16 cellular contexts compared by ENCODE assay signal in genomic region chr14:88852632-88853031, GRCh38. TPM values are rescaled to one million over a fixed set of nuclear protein-coding genes. Genes with fewer than 3 reads are reported as not detected.
DNase-seq lines count a peak whose midpoint lies in the region; ATAC-seq and TF ChIP-seq lines count a peak whose summit lies in the region.
"Had no signal": no experiment of that assay in that cellular context is flagged by ENCODE, and none has a peak within 500 bp of the region (broad histone marks: within the 10 kb centered on the region; RNA-seq: fewer than 3 reads in every experiment).

No MANE protein-coding gene starts in this region.

- no CpG with 5 or more reads among the region's 1 CpG for WGBS in IMR-90 (ENCODE audit: extremely low coverage in 2 of 2, insufficient read length in 1 of 2), 2 experiments
- WGBS in SK-N-SH (ENCODE audit: low lambda C conversion rate) = 8% methylated on average over 1 of the region's 1 CpG
- no CpG with 5 or more reads among the region's 1 CpG for WGBS in neuronal stem cell (ENCODE audit: extremely low coverage in 2 of 2, insufficient read length in 2 of 2, insufficient replicate concordance in 1 of 2), 2 donors

- H4K20me1 ChIP-seq in IMR-90 (ENCODE audit: insufficient read depth, low read length) (peaks cover 3% of the 10 kb centered on the region; the same call in 1 of the 2 replicates), SK-N-SH (ENCODE audit: insufficient read depth) (no peaks in the 10 kb centered on the region), neural progenitor cell (ENCODE audit: low read depth) (no peaks in the 10 kb centered on the region)
- H4K20me1 ChIP-seq: BLaER1 had no signal

- H4K5ac ChIP-seq in IMR-90 (ENCODE audit: low read depth, low read length) = no peak overlapping the region; the same call in 1 of the 2 replicates

- no peak overlapping the region for H2AK9ac ChIP-seq in IMR-90 (replicated peaks; ENCODE audit: low read depth, low read length, poor library complexity)

- no peaks in the 10 kb centered on the region for H3K27me3 Mint-ChIP-seq in neural progenitor cell (ENCODE audit: insufficient read depth, low read depth)
- H3K27me3 Mint-ChIP-seq: CD8-positive, alpha-beta memory T cell had no signal

- peaks cover 5% of the 10 kb centered on the region for H3K36me3 Mint-ChIP-seq in neural progenitor cell

- no peak for ATAC-seq in IMR-90 (ENCODE audit: low read depth)
- no peak for ATAC-seq in lower lobe of right lung
- ATAC-seq: K562 had no signal

- peaks cover 9% of the 10 kb centered on the region for H3K4me1 ChIP-seq in IMR-90 (ENCODE audit: control insufficient read depth, insufficient read depth, low read length)
- peaks cover 0 to 42% of the 10 kb centered on the region in 2 experiments; a peak in 2 of 4 replicates for H3K4me1 ChIP-seq in SK-N-SH (ENCODE audit: control insufficient read depth in 1 of 2, insufficient read depth in 2 of 2, low read depth in 1 of 2, low read length in 1 of 2)
- peaks cover 17% of the 10 kb centered on the region for H3K4me1 ChIP-seq in neural progenitor cell
- H3K4me1 ChIP-seq in neuronal stem cell (ENCODE audit: control insufficient read depth in 2 of 2, insufficient read depth in 1 of 2, low read depth in 1 of 2, low read length in 2 of 2) = no peaks in the 10 kb centered on the region
- no peaks in the 10 kb centered on the region for H3K4me1 ChIP-seq in lower lobe of right lung
- H3K4me1 ChIP-seq: BLaER1 had no signal

- H2AK5ac ChIP-seq in IMR-90 (ENCODE audit: low read depth, low read length) = peak overlapping the region; percentile 61; the same call in 1 of the 2 replicates
- no peak overlapping the region for H2AK5ac ChIP-seq in neuronal stem cell (ENCODE audit: low read depth, low read length)

- H2BK120ac ChIP-seq in IMR-90 (ENCODE audit: low read depth, low read length) (peak overlapping the region; percentile 68), neuronal stem cell (ENCODE audit: low read depth, low read length) (no peak overlapping the region)

- H3K79me2 ChIP-seq in SK-N-SH (ENCODE audit: insufficient read depth) (no peaks in the 10 kb centered on the region), neural progenitor cell (ENCODE audit: low read depth) (no peaks in the 10 kb centered on the region)

- BruUV-seq in IMR-90 (replicated peaks; lab: Mats Ljungman, UMichigan) = no TSS peak

- POLR2A ChIA-PET in IMR-90 (lab: Charles Lee; ENCODE audit: unreplicated experiment) (no interaction called here), SK-N-SH (lab: Yijun Ruan, JAX) (interaction anchor here (1.4 to 5.5 kb wide), 4 partner anchors 26 to 133 kb away, joined by 7 to 87 read pairs (median 12); partner anchors contain the start of gene TTC8)

- H3K4me3 Mint-ChIP-seq in neural progenitor cell = no peak overlapping the region
- H3K4me3 Mint-ChIP-seq: CD8-positive, alpha-beta memory T cell had no signal

- H3K9me3 ChIP-seq in IMR-90 (ENCODE audit: control insufficient read depth, insufficient read depth, low read length) (no peaks in the 10 kb centered on the region), SK-N-SH (no peaks in the 10 kb centered on the region), neural progenitor cell (ENCODE audit: low read depth) (no peaks in the 10 kb centered on the region), neuronal stem cell (replicated peaks in 1 of 2; ENCODE audit: control insufficient read depth in 2 of 2, insufficient read depth in 1 of 2, low read depth in 1 of 2, low read length in 2 of 2) (no peaks in the 10 kb centered on the region), lower lobe of right lung (no peaks in the 10 kb centered on the region)
- H3K9me3 ChIP-seq: BLaER1 had no signal

- H2BK20ac ChIP-seq in IMR-90 (ENCODE audit: low read depth, low read length) = peak overlapping the region; percentile 51; the same call in 1 of the 2 replicates

- H3K79me1 ChIP-seq in IMR-90 (ENCODE audit: low read depth in 1 of 2, low read length in 2 of 2) (peaks cover 0 to 18% of the 10 kb centered on the region in 2 experiments; a peak in 3 of 4 replicates), neuronal stem cell (ENCODE audit: low read depth, low read length) (no peaks in the 10 kb centered on the region)

- in situ Hi-C loops in IMR-90 (cut with MboI; ENCODE audit: low sequenced_read_pairs) = no loop called here

- no peak overlapping the region for H4K91ac ChIP-seq in IMR-90 (ENCODE audit: insufficient read depth, low read depth, low read length)
- H4K91ac ChIP-seq in neuronal stem cell (ENCODE audit: low read depth, low read length, poor library complexity) = no peak overlapping the region

- H2BK12ac ChIP-seq in neuronal stem cell (ENCODE audit: low read length) = no peak overlapping the region

- H3K9me3 Mint-ChIP-seq in neural progenitor cell = no peaks in the 10 kb centered on the region

- H3K18ac ChIP-seq in IMR-90 (ENCODE audit: low read depth, low read length) (peak overlapping the region; percentile 45; the same call in 1 of the 2 replicates), neuronal stem cell (ENCODE audit: low read length) (no peak overlapping the region)

- peaks cover 8% of the 10 kb centered on the region for H3K36me3 ChIP-seq in IMR-90 (ENCODE audit: control insufficient read depth, insufficient read depth, low read length)
- peaks cover 29 to 37% of the 10 kb centered on the region in 2 experiments for H3K36me3 ChIP-seq in SK-N-SH (replicated peaks in 1 of 2; ENCODE audit: control insufficient read depth in 1 of 2, insufficient read depth in 2 of 2, low read length in 1 of 2)
- no peaks in the 10 kb centered on the region for H3K36me3 ChIP-seq in neural progenitor cell
- peaks cover 0 to 41% of the 10 kb centered on the region in 2 donors for H3K36me3 ChIP-seq in neuronal stem cell (replicated peaks in 1 of 2; ENCODE audit: control insufficient read depth in 2 of 2, insufficient read depth in 2 of 2, low read length in 2 of 2)
- peaks cover 14% of the 10 kb centered on the region for H3K36me3 ChIP-seq in lower lobe of right lung
- H3K36me3 ChIP-seq: BLaER1 had no signal

- H3K4ac ChIP-seq in IMR-90 (ENCODE audit: low read depth, low read length) (peak overlapping the region; percentile 60; the same call in 1 of the 2 replicates), neuronal stem cell (ENCODE audit: low read length) (no peak overlapping the region)

- H3K23ac ChIP-seq in IMR-90 (ENCODE audit: low read depth, low read length) (no peak overlapping the region), neuronal stem cell (ENCODE audit: low read depth, low read length, poor library complexity) (no peak overlapping the region)

- H3K9me2 ChIP-seq in SK-N-SH = no peaks in the 10 kb centered on the region

- H2AFZ ChIP-seq in IMR-90 (replicated peaks; ENCODE audit: low read length, poor library complexity) = no peak overlapping the region
- no peak overlapping the region for H2AFZ ChIP-seq in SK-N-SH (ENCODE audit: low read depth)
- no peak overlapping the region for H2AFZ ChIP-seq in neural progenitor cell (replicated peaks)
- no peak overlapping the region for H2AFZ ChIP-seq in neuronal stem cell (ENCODE audit: low read length)

- peak overlapping the region; percentile 73 for H3K27ac Mint-ChIP-seq in neural progenitor cell

- peak in 1 of 2 experiments; percentile 96; a peak in 2 of 4 replicates for TF ChIP-seq EP300 in SK-N-SH (IDR thresholded peaks at IDR 0.05; ENCODE audit: borderline replicate concordance in 1 of 2, low read depth in 1 of 2, low read length in 1 of 2)

- H3K27me3 ChIP-seq in IMR-90 (ENCODE audit: control insufficient read depth, insufficient read depth, low read length) (no peaks in the 10 kb centered on the region), SK-N-SH (ENCODE audit: insufficient read depth) (no peaks in the 10 kb centered on the region), neural progenitor cell (no peaks in the 10 kb centered on the region), neuronal stem cell (ENCODE audit: control insufficient read depth in 3 of 3, insufficient read depth in 3 of 3, low read depth in 1 of 3, low read length in 3 of 3) (no peaks in the 10 kb centered on the region), lower lobe of right lung (ENCODE audit: low read depth) (no peaks in the 10 kb centered on the region)
- H3K27me3 ChIP-seq: BLaER1 had no signal

- H3F3A ChIP-seq in SK-N-SH (replicated peaks; ENCODE audit: insufficient read depth) (peaks cover 9% of the 10 kb centered on the region), neural progenitor cell (ENCODE audit: low read depth) (no peaks in the 10 kb centered on the region)

- intact Hi-C loops in IMR-90 (cut with micrococcal nuclease) (no loop called here), lower lobe of right lung (cut with DNase I) (no loop called here)

- H3K9me1 ChIP-seq in IMR-90 (ENCODE audit: insufficient read depth, low read length) = peaks cover 9% of the 10 kb centered on the region

- H2BK5ac ChIP-seq in IMR-90 (ENCODE audit: low read depth, low read length, poor library complexity, severe bottlenecking) (peak overlapping the region; percentile 42), neuronal stem cell (ENCODE audit: low read length) (no peak overlapping the region)

- H4K8ac ChIP-seq in IMR-90 (ENCODE audit: low read depth in 2 of 2, low read length in 2 of 2) = peak overlapping the region in 1 of 2 experiments; percentile 9; a peak in 1 of 4 replicates
- H4K8ac ChIP-seq in neuronal stem cell (ENCODE audit: low read depth, low read length) = no peak overlapping the region

- DNase-seq in DMS 273 (lab: John Stamatoyannopoulos, UW; ENCODE audit: unreplicated experiment) (peak; percentile 46), DMS 273 treated with DMSO at 0.1 percent for 48 hours (lab: John Stamatoyannopoulos, UW) (no peak), IMR-90 (no peak), SK-N-SH (peak; percentile 45), neural progenitor cell (ENCODE audit: low spot score) (no peak), neuronal stem cell (ENCODE audit: low spot score) (no peak), lower lobe of right lung (no peak), RKO (ENCODE audit: low spot score) (no peak)
- DNase-seq: CD8-positive, alpha-beta memory T cell; DND-41; GDM1; HCEC 1CT had no signal

- H3K27ac ChIP-seq in IMR-90 (ENCODE audit: insufficient read depth, low read length) = no peak overlapping the region
- H3K27ac ChIP-seq in SK-N-SH (ENCODE audit: low read depth in 2 of 2, low read length in 1 of 2) = peak overlapping the region; percentile 26 to 100; a peak in 3 of 4 replicates
- no peak overlapping the region for H3K27ac ChIP-seq in neural progenitor cell
- no peak overlapping the region for H3K27ac ChIP-seq in neuronal stem cell (replicated peaks; ENCODE audit: low read length)
- H3K27ac ChIP-seq in lower lobe of right lung = no peak overlapping the region
- H3K27ac ChIP-seq: 22Rv1, BLaER1, HL-60 had no signal

- 0 out of 3 replicates have a peak overlapping the region, but pooled peaks have one; percentile 18 for H2BK15ac ChIP-seq in IMR-90 (ENCODE audit: low read depth, low read length)
- no peak overlapping the region for H2BK15ac ChIP-seq in neuronal stem cell (ENCODE audit: low read length)

- no peak overlapping the region for H3K9ac ChIP-seq in IMR-90 (ENCODE audit: low read depth, low read length)
- no peak overlapping the region for H3K9ac ChIP-seq in SK-N-SH
- no peak overlapping the region for H3K9ac ChIP-seq in neural progenitor cell
- no peak overlapping the region for H3K9ac ChIP-seq in neuronal stem cell (ENCODE audit: low read depth, low read length, poor library complexity)
- H3K9ac ChIP-seq: BLaER1 had no signal

- H3K14ac ChIP-seq in IMR-90 (replicated peaks; ENCODE audit: low read depth, low read length) (no peak overlapping the region), neuronal stem cell (ENCODE audit: low read length) (no peak overlapping the region)

- H3K56ac ChIP-seq in IMR-90 (ENCODE audit: extremely low read depth, insufficient read depth, low read length) = no peak overlapping the region

- TF ChIP-seq CTCF in IMR-90 (conservative IDR thresholded peaks at IDR 0.05; ENCODE audit: low read depth, low read length) (no peak), SK-N-SH (IDR thresholded peaks at IDR 0.05) (no peak), neural progenitor cell (IDR thresholded peaks at IDR 0.05) (no peak), lower lobe of right lung (IDR thresholded peaks at IDR 0.05) (no peak)

- TF ChIP-seq POLR2A in IMR-90 (IDR thresholded peaks at IDR 0.05; ENCODE audit: low read depth, low read length) = no peak

- CTCF ChIA-PET in IMR-90 (lab: Yijun Ruan, JAX) (no interaction called here), SK-N-SH (lab: Yijun Ruan, JAX) (interaction anchor here (0.8 to 3.4 kb wide), 8 partner anchors 11 to 183 kb away, joined by 3 to 12 read pairs (median 4); partner anchors contain the start of genes EML5 and TTC8)

- TF ChIP-seq RAD21 in IMR-90 (IDR thresholded peaks at IDR 0.05; ENCODE audit: low read length) (no peak), SK-N-SH (IDR thresholded peaks at IDR 0.05; ENCODE audit: low read length) (peak; percentile 30)

- H3K4me3 ChIP-seq in IMR-90 (ENCODE audit: insufficient read depth, low read depth, low read length) (no peak overlapping the region), SK-N-SH (ENCODE audit: low read depth in 2 of 2, low read length in 1 of 2) (no peak overlapping the region), neural progenitor cell (no peak overlapping the region), neuronal stem cell (ENCODE audit: low read length in 2 of 2) (no peak overlapping the region), lower lobe of right lung (no peak overlapping the region)
- H3K4me3 ChIP-seq: BLaER1, K562 had no signal

- H3K4me2 ChIP-seq in IMR-90 (ENCODE audit: low read depth, low read length) (no peak overlapping the region), SK-N-SH (no peak overlapping the region), neural progenitor cell (no peak overlapping the region), neuronal stem cell (ENCODE audit: insufficient read depth, low read length, poor library complexity, severe bottlenecking) (no peak overlapping the region)
- H3K4me2 ChIP-seq: BLaER1 had no signal

- peaks cover 9% of the 10 kb centered on the region for H3K4me1 Mint-ChIP-seq in neural progenitor cell
- H3K4me1 Mint-ChIP-seq: CD8-positive, alpha-beta memory T cell had no signal

- dilution Hi-C loops in IMR-90 (cut with HindIII; ENCODE audit: low sequenced_read_pairs, unreplicated experiment) = no loop called here

RNA-seq across cellular contexts. Expression of gene TTC8, which starts 28.2 kb away (rescaled TPM):
- 48.0 and 48.9 TPM in 2 replicates for total RNA-seq in IMR-90 (2012; rRNA removed)
- 75.9 and 84.2 TPM in 2 replicates for polyA plus RNA-seq in IMR-90 (2012; rRNA removed)
- polyA plus RNA-seq in IMR-90 (2012; cell fraction: cytosol; rRNA removed) = 21.1 and 38.5 TPM in 2 replicates
- polyA plus RNA-seq in IMR-90 (2012; cell fraction: nucleus; rRNA removed; ENCODE audit: low replicate concordance) = 29.6 and 115 TPM in 2 replicates
- polyA plus RNA-seq in SK-N-SH (2012; rRNA removed) = 51.6 and 73.9 TPM in 2 replicates
- 62.8 and 66.2 TPM in 2 replicates for polyA plus RNA-seq in SK-N-SH (2012; cell fraction: cytosol; rRNA removed)
- polyA plus RNA-seq in SK-N-SH (2012; cell fraction: nucleus; rRNA removed) = 58.0 and 80.1 TPM in 2 replicates
- total RNA-seq in neural progenitor cell (ENCODE audit: low replicate concordance) = 22.6 and 35.0 TPM in 2 replicates
- 18.3 TPM for polyA plus RNA-seq in neuronal stem cell (2013, experiment 1 of 2)
- 18.0 TPM for polyA plus RNA-seq in neuronal stem cell (2013, experiment 2 of 2)
- 12.1 TPM for total RNA-seq in lower lobe of right lung

RNA-seq across cellular contexts. Expression of gene EML5, which starts 59.9 kb away (rescaled TPM):
- 22.2 and 34.7 TPM in 2 replicates for total RNA-seq in IMR-90 (2012; rRNA removed)
- 5.7 and 8.1 TPM in 2 replicates for polyA plus RNA-seq in IMR-90 (2012; rRNA removed)
- 0.71 and 1.5 TPM in 2 replicates for polyA plus RNA-seq in IMR-90 (2012; cell fraction: cytosol; rRNA removed)
- 2.3 and 18.3 TPM in 2 replicates for polyA plus RNA-seq in IMR-90 (2012; cell fraction: nucleus; rRNA removed; ENCODE audit: low replicate concordance)
- 0.23 and 1.1 TPM in 2 replicates for polyA plus RNA-seq in SK-N-SH (2012; rRNA removed)
- polyA plus RNA-seq in SK-N-SH (2012; cell fraction: cytosol; rRNA removed) = 1.7 and 2.1 TPM in 2 replicates
- 1.6 and 1.9 TPM in 2 replicates for polyA plus RNA-seq in SK-N-SH (2012; cell fraction: nucleus; rRNA removed)
- 0.71 and 1.0 TPM in 2 replicates for total RNA-seq in neural progenitor cell (ENCODE audit: low replicate concordance)
- 0.28 TPM for polyA plus RNA-seq in neuronal stem cell (2013, experiment 1 of 2)
- polyA plus RNA-seq in neuronal stem cell (2013, experiment 2 of 2) = 0.19 TPM
- 2.4 TPM for total RNA-seq in lower lobe of right lung

Comparison
In these comparisons a context has a peak if more than half of its experiments do, and no peak if none do; other contexts are left out.
1. DNase-seq: peak in DMS 273 (single experiment) and SK-N-SH (single experiment); none in DMS 273 treated with DMSO at 0.1 percent for 48 hours (single experiment), IMR-90 (single experiment), neural progenitor cell (single experiment), neuronal stem cell (single experiment), lower lobe of right lung (single experiment) and RKO (single experiment).
2. H3K27ac ChIP-seq: peak in SK-N-SH (2 of 2); none in IMR-90 (single experiment), neural progenitor cell (single experiment), neuronal stem cell (single experiment) and lower lobe of right lung (single experiment).